1 cellular context compared by ENCODE assay signal in genomic region chr16:54286330-54287017, GRCh38.
TF ChIP-seq lines count a peak whose summit lies in the region.

Gene IRX3, minus strand, starts transcription at chr16:54286787. Its CDS starts 737 bp downstream, at chr16:54286050.

TF ChIP-seq in HepG2, 621 proteins besides CTCF, POLR2A, EP300 and RAD21 (continued from another document and continues in another):
- TF ChIP-seq, protein P1, sequence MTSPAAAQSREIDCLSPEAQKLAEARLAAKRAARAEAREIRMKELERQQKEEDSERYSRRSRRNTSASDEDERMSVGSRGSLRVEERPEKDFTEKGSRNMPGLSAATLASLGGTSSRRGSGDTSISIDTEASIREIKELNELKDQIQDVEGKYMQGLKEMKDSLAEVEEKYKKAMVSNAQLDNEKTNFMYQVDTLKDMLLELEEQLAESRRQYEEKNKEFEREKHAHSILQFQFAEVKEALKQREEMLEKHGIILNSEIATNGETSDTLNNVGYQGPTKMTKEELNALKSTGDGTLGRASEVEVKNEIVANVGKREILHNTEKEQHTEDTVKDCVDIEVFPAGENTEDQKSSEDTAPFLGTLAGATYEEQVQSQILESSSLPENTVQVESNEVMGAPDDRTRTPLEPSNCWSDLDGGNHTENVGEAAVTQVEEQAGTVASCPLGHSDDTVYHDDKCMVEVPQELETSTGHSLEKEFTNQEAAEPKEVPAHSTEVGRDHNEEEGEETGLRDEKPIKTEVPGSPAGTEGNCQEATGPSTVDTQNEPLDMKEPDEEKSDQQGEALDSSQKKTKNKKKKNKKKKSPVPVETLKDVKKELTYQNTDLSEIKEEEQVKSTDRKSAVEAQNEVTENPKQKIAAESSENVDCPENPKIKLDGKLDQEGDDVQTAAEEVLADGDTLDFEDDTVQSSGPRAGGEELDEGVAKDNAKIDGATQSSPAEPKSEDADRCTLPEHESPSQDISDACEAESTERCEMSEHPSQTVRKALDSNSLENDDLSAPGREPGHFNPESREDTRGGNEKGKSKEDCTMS (CRISPR knock-in tag; conservative IDR thresholded peaks at IDR 0.05), result no peak
- TF ChIP-seq ELF4 (CRISPR knock-in tag; IDR thresholded peaks at IDR 0.05; ENCODE audit: borderline replicate concordance) (no peak), ZNF337 (CRISPR knock-in tag; IDR thresholded peaks at IDR 0.05; ENCODE audit: borderline replicate concordance, low read depth) (no peak), MXI1 (IDR thresholded peaks at IDR 0.05; ENCODE audit: borderline replicate concordance, low read depth, low read length) (no peak), KLF6 (CRISPR knock-in tag; IDR thresholded peaks at IDR 0.05) (peak; percentile 25; the same call in 1 of the 2 replicates), HIC2 (CRISPR knock-in tag; IDR thresholded peaks at IDR 0.05; ENCODE audit: low read depth) (0 out of 2 replicates have a peak, but pooled peaks have one; percentile 29), ZNF614 (CRISPR knock-in tag; IDR thresholded peaks at IDR 0.05; ENCODE audit: borderline replicate concordance) (peak; percentile 32; the same call in 1 of the 2 replicates), MIER3 (CRISPR knock-in tag; IDR thresholded peaks at IDR 0.05; ENCODE audit: borderline replicate concordance) (0 out of 2 replicates have a peak, but pooled peaks have one; percentile 29), ZNF329 (CRISPR knock-in tag; IDR thresholded peaks at IDR 0.05; ENCODE audit: low read depth) (no peak), U2AF1 (optimal IDR thresholded peaks at IDR 0.05; ENCODE audit: low read depth, low read length) (peak; percentile 25), HDAC2 (CRISPR knock-in tag; IDR thresholded peaks at IDR 0.05) (0 out of 2 replicates have a peak, but pooled peaks have one; percentile 23), SATB2 (CRISPR knock-in tag; IDR thresholded peaks at IDR 0.05) (no peak), ATAD3A (CRISPR knock-in tag; IDR thresholded peaks at IDR 0.05) (no peak), CREB1 (IDR thresholded peaks at IDR 0.05) (peak; percentile 42; the same call in 1 of the 2 replicates), CREB1 (CRISPR knock-in tag; IDR thresholded peaks at IDR 0.05) (no peak), ZNF207 (IDR thresholded peaks at IDR 0.05; ENCODE audit: borderline replicate concordance) (no peak), HOXA3 (CRISPR knock-in tag; IDR thresholded peaks at IDR 0.05) (peak; percentile 11; the same call in 1 of the 2 replicates), ZNF260 (CRISPR knock-in tag; IDR thresholded peaks at IDR 0.05; ENCODE audit: borderline replicate concordance, low read depth) (no peak), TEAD3 (CRISPR knock-in tag; optimal IDR thresholded peaks at IDR 0.05; ENCODE audit: borderline replicate concordance) (no peak), FOXP1 (IDR thresholded peaks at IDR 0.05) (peak; percentile 5; the same call in 1 of the 2 replicates), FOXP1 (CRISPR knock-in tag; IDR thresholded peaks at IDR 0.05) (no peak), SRSF9 (IDR thresholded peaks at IDR 0.05; ENCODE audit: borderline replicate concordance, insufficient read depth, low read depth, low read length, poor library complexity, severe bottlenecking) (no peak), TBP (CRISPR knock-in tag; IDR thresholded peaks at IDR 0.05) (no peak), ZNF768 (CRISPR knock-in tag; IDR thresholded peaks at IDR 0.05) (0 out of 2 replicates have a peak, but pooled peaks have one; percentile 10), ZNF777 (CRISPR knock-in tag; IDR thresholded peaks at IDR 0.05) (no peak), AKAP8 (CRISPR knock-in tag; IDR thresholded peaks at IDR 0.05) (0 out of 2 replicates have a peak, but pooled peaks have one; percentile 19), CENPT (CRISPR knock-in tag; IDR thresholded peaks at IDR 0.05; ENCODE audit: low read depth) (no peak), ZNF576 (CRISPR knock-in tag; IDR thresholded peaks at IDR 0.05) (no peak), HOXD1 (CRISPR knock-in tag; IDR thresholded peaks at IDR 0.05) (no peak), ZNF703 (CRISPR knock-in tag; IDR thresholded peaks at IDR 0.05; ENCODE audit: borderline replicate concordance) (0 out of 2 replicates have a peak, but pooled peaks have one; percentile 32), ZNF343 (CRISPR knock-in tag; IDR thresholded peaks at IDR 0.05) (no peak), ZNF124 (CRISPR knock-in tag; IDR thresholded peaks at IDR 0.05) (peak; percentile 43; the same call in 1 of the 2 replicates), MED8 (CRISPR knock-in tag; IDR thresholded peaks at IDR 0.05; ENCODE audit: insufficient replicate concordance) (no peak), PHF8 (CRISPR knock-in tag; IDR thresholded peaks at IDR 0.05) (peak; percentile 46; the same call in 1 of the 2 replicates), GTF3A (CRISPR knock-in tag; conservative IDR thresholded peaks at IDR 0.05) (no peak), ZNF281 (CRISPR knock-in tag; IDR thresholded peaks at IDR 0.05; ENCODE audit: borderline replicate concordance) (no peak), CBX1 (IDR thresholded peaks at IDR 0.05; ENCODE audit: low read depth) (no peak), ZMYM4 (CRISPR knock-in tag; IDR thresholded peaks at IDR 0.05) (peak; percentile 73; the same call in 1 of the 2 replicates), GZF1 (CRISPR knock-in tag; IDR thresholded peaks at IDR 0.05) (no peak), SMAD1 (CRISPR knock-in tag; IDR thresholded peaks at IDR 0.05; ENCODE audit: borderline replicate concordance, low read depth) (peak; percentile 52; the same call in 1 of the 2 replicates), HMGXB4 (CRISPR knock-in tag; IDR thresholded peaks at IDR 0.05; ENCODE audit: borderline replicate concordance in 1 of 2, low read depth in 1 of 2) (peak; percentile 30 to 79; a peak in 2 of 4 replicates), MED13 (CRISPR knock-in tag; IDR thresholded peaks at IDR 0.05) (0 out of 2 replicates have a peak, but pooled peaks have one; percentile 38), IRF9 (CRISPR knock-in tag; IDR thresholded peaks at IDR 0.05; ENCODE audit: borderline replicate concordance) (no peak)
- TF ChIP-seq, protein P2, sequence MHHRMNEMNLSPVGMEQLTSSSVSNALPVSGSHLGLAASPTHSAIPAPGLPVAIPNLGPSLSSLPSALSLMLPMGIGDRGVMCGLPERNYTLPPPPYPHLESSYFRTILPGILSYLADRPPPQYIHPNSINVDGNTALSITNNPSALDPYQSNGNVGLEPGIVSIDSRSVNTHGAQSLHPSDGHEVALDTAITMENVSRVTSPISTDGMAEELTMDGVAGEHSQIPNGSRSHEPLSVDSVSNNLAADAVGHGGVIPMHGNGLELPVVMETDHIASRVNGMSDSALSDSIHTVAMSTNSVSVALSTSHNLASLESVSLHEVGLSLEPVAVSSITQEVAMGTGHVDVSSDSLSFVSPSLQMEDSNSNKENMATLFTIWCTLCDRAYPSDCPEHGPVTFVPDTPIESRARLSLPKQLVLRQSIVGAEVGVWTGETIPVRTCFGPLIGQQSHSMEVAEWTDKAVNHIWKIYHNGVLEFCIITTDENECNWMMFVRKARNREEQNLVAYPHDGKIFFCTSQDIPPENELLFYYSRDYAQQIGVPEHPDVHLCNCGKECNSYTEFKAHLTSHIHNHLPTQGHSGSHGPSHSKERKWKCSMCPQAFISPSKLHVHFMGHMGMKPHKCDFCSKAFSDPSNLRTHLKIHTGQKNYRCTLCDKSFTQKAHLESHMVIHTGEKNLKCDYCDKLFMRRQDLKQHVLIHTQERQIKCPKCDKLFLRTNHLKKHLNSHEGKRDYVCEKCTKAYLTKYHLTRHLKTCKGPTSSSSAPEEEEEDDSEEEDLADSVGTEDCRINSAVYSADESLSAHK (CRISPR knock-in tag; IDR thresholded peaks at IDR 0.05; ENCODE audit: borderline replicate concordance), result 0 out of 2 replicates have a peak, but pooled peaks have one; percentile 43
- TF ChIP-seq, protein P3, sequence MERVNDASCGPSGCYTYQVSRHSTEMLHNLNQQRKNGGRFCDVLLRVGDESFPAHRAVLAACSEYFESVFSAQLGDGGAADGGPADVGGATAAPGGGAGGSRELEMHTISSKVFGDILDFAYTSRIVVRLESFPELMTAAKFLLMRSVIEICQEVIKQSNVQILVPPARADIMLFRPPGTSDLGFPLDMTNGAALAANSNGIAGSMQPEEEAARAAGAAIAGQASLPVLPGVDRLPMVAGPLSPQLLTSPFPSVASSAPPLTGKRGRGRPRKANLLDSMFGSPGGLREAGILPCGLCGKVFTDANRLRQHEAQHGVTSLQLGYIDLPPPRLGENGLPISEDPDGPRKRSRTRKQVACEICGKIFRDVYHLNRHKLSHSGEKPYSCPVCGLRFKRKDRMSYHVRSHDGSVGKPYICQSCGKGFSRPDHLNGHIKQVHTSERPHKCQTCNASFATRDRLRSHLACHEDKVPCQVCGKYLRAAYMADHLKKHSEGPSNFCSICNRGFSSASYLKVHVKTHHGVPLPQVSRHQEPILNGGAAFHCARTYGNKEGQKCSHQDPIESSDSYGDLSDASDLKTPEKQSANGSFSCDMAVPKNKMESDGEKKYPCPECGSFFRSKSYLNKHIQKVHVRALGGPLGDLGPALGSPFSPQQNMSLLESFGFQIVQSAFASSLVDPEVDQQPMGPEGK (CRISPR knock-in tag; IDR thresholded peaks at IDR 0.05), result peak; percentile 68
- TF ChIP-seq, protein P4, sequence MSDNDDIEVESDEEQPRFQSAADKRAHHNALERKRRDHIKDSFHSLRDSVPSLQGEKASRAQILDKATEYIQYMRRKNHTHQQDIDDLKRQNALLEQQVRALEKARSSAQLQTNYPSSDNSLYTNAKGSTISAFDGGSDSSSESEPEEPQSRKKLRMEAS (IDR thresholded peaks at IDR 0.05), result peak; percentile 43
- TF ChIP-seq, protein P5, sequence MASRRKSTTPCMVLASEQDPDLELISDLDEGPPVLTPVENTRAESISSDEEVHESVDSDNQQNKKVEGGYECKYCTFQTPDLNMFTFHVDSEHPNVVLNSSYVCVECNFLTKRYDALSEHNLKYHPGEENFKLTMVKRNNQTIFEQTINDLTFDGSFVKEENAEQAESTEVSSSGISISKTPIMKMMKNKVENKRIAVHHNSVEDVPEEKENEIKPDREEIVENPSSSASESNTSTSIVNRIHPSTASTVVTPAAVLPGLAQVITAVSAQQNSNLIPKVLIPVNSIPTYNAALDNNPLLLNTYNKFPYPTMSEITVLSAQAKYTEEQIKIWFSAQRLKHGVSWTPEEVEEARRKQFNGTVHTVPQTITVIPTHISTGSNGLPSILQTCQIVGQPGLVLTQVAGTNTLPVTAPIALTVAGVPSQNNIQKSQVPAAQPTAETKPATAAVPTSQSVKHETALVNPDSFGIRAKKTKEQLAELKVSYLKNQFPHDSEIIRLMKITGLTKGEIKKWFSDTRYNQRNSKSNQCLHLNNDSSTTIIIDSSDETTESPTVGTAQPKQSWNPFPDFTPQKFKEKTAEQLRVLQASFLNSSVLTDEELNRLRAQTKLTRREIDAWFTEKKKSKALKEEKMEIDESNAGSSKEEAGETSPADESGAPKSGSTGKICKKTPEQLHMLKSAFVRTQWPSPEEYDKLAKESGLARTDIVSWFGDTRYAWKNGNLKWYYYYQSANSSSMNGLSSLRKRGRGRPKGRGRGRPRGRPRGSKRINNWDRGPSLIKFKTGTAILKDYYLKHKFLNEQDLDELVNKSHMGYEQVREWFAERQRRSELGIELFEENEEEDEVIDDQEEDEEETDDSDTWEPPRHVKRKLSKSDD (CRISPR knock-in tag; IDR thresholded peaks at IDR 0.05; ENCODE audit: low read depth), result peak; percentile 44; the same call in 1 of the 2 replicates
